1 cellular context compared by ENCODE assay signal in the genomic region with DNA sequence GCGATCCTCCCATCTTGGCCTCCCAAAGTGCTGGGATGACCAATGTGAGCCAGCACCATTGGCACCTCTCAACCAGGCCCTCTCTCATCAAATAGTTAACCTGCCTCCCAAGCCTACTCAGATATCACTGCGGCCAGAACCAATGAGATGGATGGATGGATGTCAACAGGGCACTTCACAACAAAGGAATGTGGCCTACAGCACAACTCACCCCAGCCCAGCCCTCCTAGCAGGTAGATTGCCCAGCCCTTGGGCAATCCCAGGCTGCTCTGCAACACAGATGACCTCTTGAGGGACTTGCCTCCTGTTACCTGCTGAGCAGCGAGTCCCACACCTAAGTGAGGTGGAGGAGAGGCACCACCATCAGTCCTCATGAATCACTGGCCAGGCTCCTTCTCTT.
TF ChIP-seq lines count a peak whose summit lies in the region.

No MANE protein-coding gene starts in this region.

TF ChIP-seq in HepG2, 621 proteins besides CTCF, POLR2A, EP300 and RAD21 (continued from another document and continues in another):
- TF ChIP-seq, protein P1, sequence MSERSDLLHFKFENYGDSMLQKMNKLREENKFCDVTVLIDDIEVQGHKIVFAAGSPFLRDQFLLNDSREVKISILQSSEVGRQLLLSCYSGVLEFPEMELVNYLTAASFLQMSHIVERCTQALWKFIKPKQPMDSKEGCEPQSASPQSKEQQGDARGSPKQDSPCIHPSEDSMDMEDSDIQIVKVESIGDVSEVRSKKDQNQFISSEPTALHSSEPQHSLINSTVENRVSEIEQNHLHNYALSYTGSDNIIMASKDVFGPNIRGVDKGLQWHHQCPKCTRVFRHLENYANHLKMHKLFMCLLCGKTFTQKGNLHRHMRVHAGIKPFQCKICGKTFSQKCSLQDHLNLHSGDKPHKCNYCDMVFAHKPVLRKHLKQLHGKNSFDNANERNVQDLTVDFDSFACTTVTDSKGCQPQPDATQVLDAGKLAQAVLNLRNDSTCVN (CRISPR knock-in tag; IDR thresholded peaks at IDR 0.05; ENCODE audit: borderline replicate concordance) = no peak
- TF ChIP-seq, protein P2, sequence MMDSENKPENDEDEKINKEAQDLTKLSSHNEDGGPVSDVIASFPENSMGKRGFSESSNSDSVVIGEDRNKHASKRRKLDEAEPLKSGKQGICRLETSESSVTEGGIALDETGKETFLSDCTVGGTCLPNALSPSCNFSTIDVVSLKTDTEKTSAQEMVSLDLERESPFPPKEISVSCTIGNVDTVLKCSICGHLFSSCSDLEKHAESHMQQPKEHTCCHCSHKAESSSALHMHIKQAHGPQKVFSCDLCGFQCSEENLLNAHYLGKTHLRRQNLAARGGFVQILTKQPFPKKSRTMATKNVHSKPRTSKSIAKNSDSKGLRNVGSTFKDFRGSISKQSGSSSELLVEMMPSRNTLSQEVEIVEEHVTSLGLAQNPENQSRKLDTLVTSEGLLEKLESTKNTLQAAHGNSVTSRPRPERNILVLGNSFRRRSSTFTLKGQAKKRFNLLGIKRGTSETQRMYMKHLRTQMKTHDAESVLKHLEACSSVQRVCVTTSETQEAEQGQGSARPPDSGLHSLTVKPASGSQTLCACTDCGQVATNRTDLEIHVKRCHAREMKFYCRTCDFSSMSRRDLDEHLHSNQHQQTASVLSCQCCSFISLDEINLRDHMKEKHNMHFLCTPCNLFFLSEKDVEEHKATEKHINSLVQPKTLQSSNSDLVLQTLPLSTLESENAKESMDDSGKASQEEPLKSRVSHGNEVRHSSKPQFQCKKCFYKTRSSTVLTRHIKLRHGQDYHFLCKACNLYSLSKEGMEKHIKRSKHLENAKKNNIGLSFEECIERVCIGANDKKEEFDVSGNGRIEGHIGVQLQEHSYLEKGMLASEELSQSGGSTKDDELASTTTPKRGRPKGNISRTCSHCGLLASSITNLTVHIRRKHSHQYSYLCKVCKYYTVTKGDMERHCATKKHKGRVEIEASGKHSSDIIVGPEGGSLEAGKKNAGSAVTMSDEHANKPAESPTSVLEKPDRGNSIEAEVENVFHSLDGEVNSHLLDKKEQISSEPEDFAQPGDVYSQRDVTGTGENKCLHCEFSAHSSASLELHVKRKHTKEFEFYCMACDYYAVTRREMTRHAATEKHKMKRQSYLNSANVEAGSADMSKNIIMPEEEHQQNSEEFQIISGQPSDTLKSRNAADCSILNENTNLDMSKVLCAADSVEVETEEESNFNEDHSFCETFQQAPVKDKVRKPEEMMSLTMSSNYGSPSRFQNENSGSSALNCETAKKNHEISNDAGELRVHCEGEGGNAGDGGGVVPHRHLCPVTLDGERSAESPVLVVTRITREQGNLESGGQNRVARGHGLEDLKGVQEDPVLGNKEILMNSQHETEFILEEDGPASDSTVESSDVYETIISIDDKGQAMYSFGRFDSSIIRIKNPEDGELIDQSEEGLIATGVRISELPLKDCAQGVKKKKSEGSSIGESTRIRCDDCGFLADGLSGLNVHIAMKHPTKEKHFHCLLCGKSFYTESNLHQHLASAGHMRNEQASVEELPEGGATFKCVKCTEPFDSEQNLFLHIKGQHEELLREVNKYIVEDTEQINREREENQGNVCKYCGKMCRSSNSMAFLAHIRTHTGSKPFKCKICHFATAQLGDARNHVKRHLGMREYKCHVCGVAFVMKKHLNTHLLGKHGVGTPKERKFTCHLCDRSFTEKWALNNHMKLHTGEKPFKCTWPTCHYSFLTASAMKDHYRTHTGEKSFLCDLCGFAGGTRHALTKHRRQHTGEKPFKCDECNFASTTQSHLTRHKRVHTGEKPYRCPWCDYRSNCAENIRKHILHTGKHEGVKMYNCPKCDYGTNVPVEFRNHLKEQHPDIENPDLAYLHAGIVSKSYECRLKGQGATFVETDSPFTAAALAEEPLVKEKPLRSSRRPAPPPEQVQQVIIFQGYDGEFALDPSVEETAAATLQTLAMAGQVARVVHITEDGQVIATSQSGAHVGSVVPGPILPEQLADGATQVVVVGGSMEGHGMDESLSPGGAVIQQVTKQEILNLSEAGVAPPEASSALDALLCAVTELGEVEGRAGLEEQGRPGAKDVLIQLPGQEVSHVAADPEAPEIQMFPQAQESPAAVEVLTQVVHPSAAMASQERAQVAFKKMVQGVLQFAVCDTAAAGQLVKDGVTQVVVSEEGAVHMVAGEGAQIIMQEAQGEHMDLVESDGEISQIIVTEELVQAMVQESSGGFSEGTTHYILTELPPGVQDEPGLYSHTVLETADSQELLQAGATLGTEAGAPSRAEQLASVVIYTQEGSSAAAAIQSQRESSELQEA (CRISPR knock-in tag; IDR thresholded peaks at IDR 0.05; ENCODE audit: not compliant biosample characterization) = no peak
- TF ChIP-seq SIX4 (CRISPR knock-in tag; IDR thresholded peaks at IDR 0.05) (peak; percentile 70), ZNF468 (CRISPR knock-in tag; IDR thresholded peaks at IDR 0.05) (no peak), SOX13 (IDR thresholded peaks at IDR 0.05) (no peak), SOX13 (CRISPR knock-in tag; conservative IDR thresholded peaks at IDR 0.05 in 1 of 2, IDR thresholded peaks at IDR 0.05 in 1 of 2) (peak in 1 of 2 experiments; percentile 6; a peak in 1 of 4 replicates), FOXA1 (IDR thresholded peaks at IDR 0.05) (no peak), FOXA1 (CRISPR knock-in tag; IDR thresholded peaks at IDR 0.05) (peak; percentile 62; the same call in 1 of the 2 replicates), CEBPG (CRISPR knock-in tag; IDR thresholded peaks at IDR 0.05) (peak; percentile 56; the same call in 1 of the 2 replicates), HDAC2 (CRISPR knock-in tag; IDR thresholded peaks at IDR 0.05) (peak; percentile 30; the same call in 1 of the 2 replicates), REPIN1 (CRISPR knock-in tag; IDR thresholded peaks at IDR 0.05; ENCODE audit: borderline replicate concordance, low read depth) (no peak), CBX5 (CRISPR knock-in tag; IDR thresholded peaks at IDR 0.05; ENCODE audit: borderline replicate concordance) (0 out of 2 replicates have a peak, but pooled peaks have one; percentile 22), RXRA (CRISPR knock-in tag; IDR thresholded peaks at IDR 0.05) (peak; percentile 47; the same call in 1 of the 2 replicates), ZNF652 (CRISPR knock-in tag; IDR thresholded peaks at IDR 0.05; ENCODE audit: borderline replicate concordance, low read depth) (peak; percentile 84), MXD1 (CRISPR knock-in tag; IDR thresholded peaks at IDR 0.05) (peak; percentile 39; the same call in 1 of the 2 replicates), NCOR1 (IDR thresholded peaks at IDR 0.05; ENCODE audit: borderline replicate concordance, low read length) (no peak), NR2F6 (IDR thresholded peaks at IDR 0.05) (peak; percentile 28; the same call in 1 of the 2 replicates), NR2F6 (CRISPR knock-in tag; IDR thresholded peaks at IDR 0.05) (no peak), ZNF687 (CRISPR knock-in tag; IDR thresholded peaks at IDR 0.05) (peak; percentile 44), CEBPB (IDR thresholded peaks at IDR 0.05; ENCODE audit: borderline replicate concordance, low read depth, low read length) (peak; percentile 67; the same call in 1 of the 2 replicates), ZNF382 (CRISPR knock-in tag; IDR thresholded peaks at IDR 0.05; ENCODE audit: borderline replicate concordance) (no peak), NCOA2 (CRISPR knock-in tag; IDR thresholded peaks at IDR 0.05) (peak; percentile 19; the same call in 1 of the 2 replicates)
- TF ChIP-seq, protein P3, sequence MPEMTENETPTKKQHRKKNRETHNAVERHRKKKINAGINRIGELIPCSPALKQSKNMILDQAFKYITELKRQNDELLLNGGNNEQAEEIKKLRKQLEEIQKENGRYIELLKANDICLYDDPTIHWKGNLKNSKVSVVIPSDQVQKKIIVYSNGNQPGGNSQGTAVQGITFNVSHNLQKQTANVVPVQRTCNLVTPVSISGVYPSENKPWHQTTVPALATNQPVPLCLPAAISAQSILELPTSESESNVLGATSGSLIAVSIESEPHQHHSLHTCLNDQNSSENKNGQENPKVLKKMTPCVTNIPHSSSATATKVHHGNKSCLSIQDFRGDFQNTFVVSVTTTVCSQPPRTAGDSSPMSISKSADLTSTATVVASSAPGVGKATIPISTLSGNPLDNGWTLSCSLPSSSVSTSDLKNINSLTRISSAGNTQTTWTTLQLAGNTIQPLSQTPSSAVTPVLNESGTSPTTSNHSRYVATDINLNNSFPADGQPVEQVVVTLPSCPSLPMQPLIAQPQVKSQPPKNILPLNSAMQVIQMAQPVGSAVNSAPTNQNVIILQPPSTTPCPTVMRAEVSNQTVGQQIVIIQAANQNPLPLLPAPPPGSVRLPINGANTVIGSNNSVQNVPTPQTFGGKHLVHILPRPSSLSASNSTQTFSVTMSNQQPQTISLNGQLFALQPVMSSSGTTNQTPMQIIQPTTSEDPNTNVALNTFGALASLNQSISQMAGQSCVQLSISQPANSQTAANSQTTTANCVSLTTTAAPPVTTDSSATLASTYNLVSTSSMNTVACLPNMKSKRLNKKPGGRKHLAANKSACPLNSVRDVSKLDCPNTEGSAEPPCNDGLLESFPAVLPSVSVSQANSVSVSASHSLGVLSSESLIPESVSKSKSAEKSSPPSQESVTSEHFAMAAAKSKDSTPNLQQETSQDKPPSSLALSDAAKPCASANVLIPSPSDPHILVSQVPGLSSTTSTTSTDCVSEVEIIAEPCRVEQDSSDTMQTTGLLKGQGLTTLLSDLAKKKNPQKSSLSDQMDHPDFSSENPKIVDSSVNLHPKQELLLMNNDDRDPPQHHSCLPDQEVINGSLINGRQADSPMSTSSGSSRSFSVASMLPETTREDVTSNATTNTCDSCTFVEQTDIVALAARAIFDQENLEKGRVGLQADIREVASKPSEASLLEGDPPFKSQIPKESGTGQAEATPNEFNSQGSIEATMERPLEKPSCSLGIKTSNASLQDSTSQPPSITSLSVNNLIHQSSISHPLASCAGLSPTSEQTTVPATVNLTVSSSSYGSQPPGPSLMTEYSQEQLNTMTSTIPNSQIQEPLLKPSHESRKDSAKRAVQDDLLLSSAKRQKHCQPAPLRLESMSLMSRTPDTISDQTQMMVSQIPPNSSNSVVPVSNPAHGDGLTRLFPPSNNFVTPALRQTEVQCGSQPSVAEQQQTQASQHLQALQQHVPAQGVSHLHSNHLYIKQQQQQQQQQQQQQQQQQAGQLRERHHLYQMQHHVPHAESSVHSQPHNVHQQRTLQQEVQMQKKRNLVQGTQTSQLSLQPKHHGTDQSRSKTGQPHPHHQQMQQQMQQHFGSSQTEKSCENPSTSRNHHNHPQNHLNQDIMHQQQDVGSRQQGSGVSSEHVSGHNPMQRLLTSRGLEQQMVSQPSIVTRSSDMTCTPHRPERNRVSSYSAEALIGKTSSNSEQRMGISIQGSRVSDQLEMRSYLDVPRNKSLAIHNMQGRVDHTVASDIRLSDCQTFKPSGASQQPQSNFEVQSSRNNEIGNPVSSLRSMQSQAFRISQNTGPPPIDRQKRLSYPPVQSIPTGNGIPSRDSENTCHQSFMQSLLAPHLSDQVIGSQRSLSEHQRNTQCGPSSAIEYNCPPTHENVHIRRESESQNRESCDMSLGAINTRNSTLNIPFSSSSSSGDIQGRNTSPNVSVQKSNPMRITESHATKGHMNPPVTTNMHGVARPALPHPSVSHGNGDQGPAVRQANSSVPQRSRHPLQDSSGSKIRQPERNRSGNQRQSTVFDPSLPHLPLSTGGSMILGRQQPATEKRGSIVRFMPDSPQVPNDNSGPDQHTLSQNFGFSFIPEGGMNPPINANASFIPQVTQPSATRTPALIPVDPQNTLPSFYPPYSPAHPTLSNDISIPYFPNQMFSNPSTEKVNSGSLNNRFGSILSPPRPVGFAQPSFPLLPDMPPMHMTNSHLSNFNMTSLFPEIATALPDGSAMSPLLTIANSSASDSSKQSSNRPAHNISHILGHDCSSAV (CRISPR knock-in tag; IDR thresholded peaks at IDR 0.05; ENCODE audit: borderline replicate concordance) = no peak
- TF ChIP-seq, protein P4, sequence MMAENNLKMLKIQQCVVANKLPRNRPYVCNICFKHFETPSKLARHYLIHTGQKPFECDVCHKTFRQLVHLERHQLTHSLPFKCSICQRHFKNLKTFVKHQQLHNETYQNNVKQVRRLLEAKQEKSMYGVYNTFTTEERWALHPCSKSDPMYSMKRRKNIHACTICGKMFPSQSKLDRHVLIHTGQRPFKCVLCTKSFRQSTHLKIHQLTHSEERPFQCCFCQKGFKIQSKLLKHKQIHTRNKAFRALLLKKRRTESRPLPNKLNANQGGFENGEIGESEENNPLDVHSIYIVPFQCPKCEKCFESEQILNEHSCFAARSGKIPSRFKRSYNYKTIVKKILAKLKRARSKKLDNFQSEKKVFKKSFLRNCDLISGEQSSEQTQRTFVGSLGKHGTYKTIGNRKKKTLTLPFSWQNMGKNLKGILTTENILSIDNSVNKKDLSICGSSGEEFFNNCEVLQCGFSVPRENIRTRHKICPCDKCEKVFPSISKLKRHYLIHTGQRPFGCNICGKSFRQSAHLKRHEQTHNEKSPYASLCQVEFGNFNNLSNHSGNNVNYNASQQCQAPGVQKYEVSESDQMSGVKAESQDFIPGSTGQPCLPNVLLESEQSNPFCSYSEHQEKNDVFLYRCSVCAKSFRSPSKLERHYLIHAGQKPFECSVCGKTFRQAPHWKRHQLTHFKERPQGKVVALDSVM (CRISPR knock-in tag; IDR thresholded peaks at IDR 0.05) = peak; percentile 10; the same call in 1 of the 2 replicates
